15 cellular contexts compared by ENCODE assay signal in the genomic region with DNA sequence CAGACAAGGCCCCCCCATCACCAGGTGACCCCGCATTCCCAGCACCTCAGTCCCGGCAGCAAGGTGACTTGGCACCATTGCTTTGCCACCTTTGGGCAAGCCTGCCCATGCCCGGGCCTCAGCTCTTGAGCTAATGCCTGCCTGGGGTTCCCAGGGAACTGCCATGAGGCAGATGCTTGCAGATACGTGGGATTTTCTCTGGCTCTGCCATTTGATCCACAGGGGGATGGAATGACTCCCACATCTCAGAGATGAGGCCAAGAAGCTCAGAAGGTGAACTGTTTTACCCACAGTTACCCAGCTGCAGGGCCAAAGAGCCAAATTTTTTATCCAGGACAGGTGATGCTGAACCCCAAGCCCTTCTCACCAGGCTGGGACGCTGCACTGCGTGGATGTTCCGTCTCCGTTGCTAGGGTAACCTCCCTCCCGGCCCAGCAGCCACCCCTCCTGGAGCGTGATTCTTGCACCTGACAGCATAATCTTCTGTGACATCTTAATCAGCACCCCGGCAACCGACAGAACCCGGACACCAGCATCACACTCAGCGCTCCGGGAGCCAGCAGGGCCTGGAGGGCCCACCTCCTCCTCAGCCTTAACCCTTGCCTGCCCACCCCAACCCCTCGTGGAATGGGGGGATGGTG. TPM values are rescaled to one million over a fixed set of nuclear protein-coding genes. Genes with fewer than 3 reads are reported as not detected.
"Had no signal": no experiment of that assay in that cellular context is flagged by ENCODE, and none has a peak within 500 bp of the region (broad histone marks: within the 10 kb centered on the region; RNA-seq: fewer than 3 reads in every experiment).

No MANE protein-coding gene starts in this region.

- H3K4me1 Mint-ChIP-seq: endodermal cell had no signal

- H3K4me3 ChIP-seq: ascending aorta, heart left ventricle, mucosa of descending colon, right lobe of liver, testis, upper lobe of left lung had no signal

- DNase-seq: activated CD4-positive, alpha-beta T cell treated with anti-CD3 and anti-CD28 coated beads for 48 hours; activated CD8-positive, alpha-beta memory T cell treated with anti-CD3 and anti-CD28 coated beads for 24 hours; activated naive CD4-positive, alpha-beta T cell treated with anti-CD3 and anti-CD28 coated beads for 36 hours; endodermal cell; mucosa of descending colon; naive thymus-derived CD4-positive, alpha-beta T cell; right lobe of liver; stimulated activated naive CD8-positive, alpha-beta T cell treated with anti-CD3 and anti-CD28 coated beads, Interleukin-15, amount 100 ng/mL, for 72 hours; T-helper 2 cell; testis; upper lobe of left lung had no signal

- H3K27me3 ChIP-seq: ascending aorta, right lobe of liver, testis had no signal

- H3K4me3 Mint-ChIP-seq: activated naive CD4-positive, alpha-beta T cell treated with anti-CD3 and anti-CD28 coated beads for 36 hours; endodermal cell; naive thymus-derived CD4-positive, alpha-beta T cell; stimulated activated naive CD8-positive, alpha-beta T cell treated with anti-CD3 and anti-CD28 coated beads, Interleukin-15, amount 100 ng/mL, for 72 hours had no signal

- ATAC-seq: heart left ventricle; left colon; mucosa of descending colon; naive thymus-derived CD4-positive, alpha-beta T cell; right lobe of liver had no signal

- H3K27ac ChIP-seq: ascending aorta, heart left ventricle, right lobe of liver, testis, upper lobe of left lung had no signal

- H3K9me3 Mint-ChIP-seq: endodermal cell; stimulated activated naive CD8-positive, alpha-beta T cell treated with anti-CD3 and anti-CD28 coated beads, Interleukin-15, amount 100 ng/mL, for 72 hours had no signal

- H3K4me1 ChIP-seq: ascending aorta, heart left ventricle, right lobe of liver, testis, upper lobe of left lung had no signal

- H3K9me3 ChIP-seq: ascending aorta, heart left ventricle, mucosa of descending colon, right lobe of liver, testis, upper lobe of left lung had no signal

- H3K36me3 ChIP-seq: ascending aorta, heart left ventricle, right lobe of liver, upper lobe of left lung had no signal

- H3K27ac Mint-ChIP-seq: activated naive CD4-positive, alpha-beta T cell treated with anti-CD3 and anti-CD28 coated beads for 36 hours; endodermal cell; naive thymus-derived CD4-positive, alpha-beta T cell; progenitor cell of endocrine pancreas; stimulated activated naive CD8-positive, alpha-beta T cell treated with anti-CD3 and anti-CD28 coated beads, Interleukin-15, amount 100 ng/mL, for 72 hours had no signal

RNA-seq across cellular contexts. Expression of gene MSX1, which starts 15.7 kb away (rescaled TPM):
- total RNA-seq: activated naive CD4-positive, alpha-beta T cell treated with anti-CD3 and anti-CD28 coated beads for 36 hours; naive thymus-derived CD4-positive, alpha-beta T cell had no signal
- polyA plus RNA-seq: naive thymus-derived CD4-positive, alpha-beta T cell had no signal
